ENCODE assay signal across 2 cellular contexts in genomic region chr14:105126126-105126969, GRCh38.
TF ChIP-seq lines count a peak whose summit lies in the region.

No MANE protein-coding gene starts in this region.

TF ChIP-seq in GM23338, 12 proteins besides CTCF, POLR2A, EP300 and RAD21:
- no peak for TF ChIP-seq EZH2phosphoT487 (IDR thresholded peaks at IDR 0.05; ENCODE audit: unreplicated experiment)
- no peak for TF ChIP-seq NANOG (IDR thresholded peaks at IDR 0.05; ENCODE audit: borderline replicate concordance)
- TF ChIP-seq STAT1 (IDR thresholded peaks at IDR 0.05; ENCODE audit: unreplicated experiment), result no peak
- no peak for TF ChIP-seq EZH2 (IDR thresholded peaks at IDR 0.05; ENCODE audit: low read depth, unreplicated experiment)
- no peak for TF ChIP-seq ZNF114 (CRISPR knock-in tag; IDR thresholded peaks at IDR 0.05)
- TF ChIP-seq ZNF462 (CRISPR knock-in tag; IDR thresholded peaks at IDR 0.05), result no peak
- no peak for TF ChIP-seq CREB1 (CRISPR knock-in tag; IDR thresholded peaks at IDR 0.05; ENCODE audit: low read depth)
- TF ChIP-seq ETS1 (IDR thresholded peaks at IDR 0.05), result no peak
- TF ChIP-seq JUNB (IDR thresholded peaks at IDR 0.05; ENCODE audit: unreplicated experiment), result no peak
- no peak for TF ChIP-seq ZNF331 (CRISPR knock-in tag; IDR thresholded peaks at IDR 0.05; ENCODE audit: low read depth)
- TF ChIP-seq REST (IDR thresholded peaks at IDR 0.05; ENCODE audit: unreplicated experiment), result no peak
- no peak for TF ChIP-seq POLR2AphosphoS5 (IDR thresholded peaks at IDR 0.05; ENCODE audit: low read depth)
TF ChIP-seq in GM23338: peak in this region for 0.

TF ChIP-seq in HepG2, 621 proteins besides CTCF, POLR2A, EP300 and RAD21:
- no peak for TF ChIP-seq TBX3 (IDR thresholded peaks at IDR 0.05; ENCODE audit: borderline replicate concordance)
- TF ChIP-seq ZNF121 (CRISPR knock-in tag; IDR thresholded peaks at IDR 0.05), result no peak
- TF ChIP-seq ZNF562 (CRISPR knock-in tag; IDR thresholded peaks at IDR 0.05; ENCODE audit: borderline replicate concordance), result no peak
- no peak for TF ChIP-seq KMT2B (CRISPR knock-in tag; IDR thresholded peaks at IDR 0.05)
- TF ChIP-seq SKI (IDR thresholded peaks at IDR 0.05; ENCODE audit: partially characterized antibody), result no peak
- no peak for TF ChIP-seq ZNF552 (CRISPR knock-in tag; IDR thresholded peaks at IDR 0.05; ENCODE audit: borderline replicate concordance)
- TF ChIP-seq ZNF264 (CRISPR knock-in tag; IDR thresholded peaks at IDR 0.05), result peak; percentile 95
- no peak for TF ChIP-seq ZNF142 (CRISPR knock-in tag; IDR thresholded peaks at IDR 0.05)
- TF ChIP-seq ZNF556 (CRISPR knock-in tag; IDR thresholded peaks at IDR 0.05; ENCODE audit: borderline replicate concordance), result peak; percentile 59; the same call in 1 of the 2 replicates
- TF ChIP-seq HNF4A (CRISPR knock-in tag; IDR thresholded peaks at IDR 0.05), result peak; percentile 66
- TF ChIP-seq ADNP (CRISPR knock-in tag; IDR thresholded peaks at IDR 0.05), result no peak
- TF ChIP-seq MAFK (conservative IDR thresholded peaks at IDR 0.05 in 1 of 2, IDR thresholded peaks at IDR 0.05 in 1 of 2; ENCODE audit: low read length in 2 of 2), result peak; percentile 11 to 26; a peak in 1 of 4 replicates
